In the genomic region with DNA sequence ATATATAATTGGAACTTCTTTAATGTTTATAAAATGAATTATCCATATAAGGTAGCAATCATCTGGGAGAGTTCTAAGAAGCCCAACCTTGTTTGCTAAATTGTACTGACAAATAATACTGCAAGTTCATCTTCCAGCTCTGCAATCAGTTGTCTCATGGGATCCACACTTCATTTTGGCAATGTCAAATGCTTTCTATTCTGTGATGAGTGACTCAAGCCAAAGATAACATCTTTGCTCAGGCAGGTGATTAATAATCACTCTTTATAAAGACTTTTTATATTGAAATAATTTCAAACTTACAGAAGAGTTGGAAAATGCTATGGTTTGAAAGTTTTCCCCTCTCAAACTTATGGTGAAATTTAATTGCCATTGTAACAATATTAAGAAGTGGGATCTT, we compare ENCODE assay signal across 27 cellular contexts.
"Had no signal": no experiment of that assay in that cellular context is flagged by ENCODE, and none has a peak within 500 bp of the region (broad histone marks: within the 10 kb centered on the region; RNA-seq: fewer than 3 reads in every experiment).

No MANE protein-coding gene starts in this region.

- H3K36me3 ChIP-seq: ascending aorta, breast epithelium, cardiac muscle cell, esophagus muscularis mucosa, gastroesophageal sphincter, heart right ventricle had no signal

- H3K27ac ChIP-seq: ascending aorta, breast epithelium, cardiac muscle cell, coronary artery, dorsolateral prefrontal cortex, esophagus muscularis mucosa, gastroesophageal sphincter, heart right ventricle, hepatocyte had no signal

- DNase-seq: activated CD4-positive, alpha-beta memory T cell treated with anti-CD3 and anti-CD28 coated beads for 36 hours; activated CD4-positive, alpha-beta T cell treated with anti-CD3 and anti-CD28 coated beads for 36 hours; activated CD4-positive, alpha-beta T cell treated with anti-CD3 and anti-CD28 coated beads, Interleukin-2, amount 10 ng/mL, durations not matched to agents 24 days and 14 days; activated CD4-positive, CD25-positive, alpha-beta regulatory T cell; activated CD4-positive, CD25-positive, alpha-beta regulatory T cell treated with anti-CD3 and anti-CD28 coated beads, Interleukin-2, amount 50 U/mL, for 72 hours; activated CD8-positive, alpha-beta memory T cell treated with anti-CD3 and anti-CD28 coated beads, Interleukin-2, amount 10 ng/mL, durations not matched to agents 7 days and 5 days; activated CD8-positive, alpha-beta memory T cell treated with anti-CD3 and anti-CD28 coated beads, Interleukin-2, amount 50 U/mL, for 4 hours; activated CD8-positive, alpha-beta T cell treated with anti-CD3 and anti-CD28 coated beads, Interleukin-2, amount 10 ng/mL, durations not matched to agents 7 days and 5 days; activated effector memory CD4-positive, alpha-beta T cell treated with anti-CD3 and anti-CD28 coated beads, Interleukin-2, amount 50 U/mL, for 16 hours; activated naive CD4-positive, alpha-beta T cell treated with anti-CD3 and anti-CD28 coated beads for 36 hours; activated naive CD8-positive, alpha-beta T cell treated with anti-CD3 and anti-CD28 coated beads for 36 hours; activated T-cell treated with anti-CD3 and anti-CD28 coated beads, Interleukin-2, amount 50 U/mL, for 1 hour; activated T-cell treated with anti-CD3 and anti-CD28 coated beads, Interleukin-2, amount 50 U/mL, for 48 hours; dorsolateral prefrontal cortex; effector memory CD4-positive, alpha-beta T cell; endodermal cell; erythroblast; foreskin melanocyte; heart right ventricle; T-helper 2 cell had no signal

- H3K9me3 ChIP-seq: ascending aorta, breast epithelium, esophagus muscularis mucosa, gastroesophageal sphincter had no signal

- H2AFZ ChIP-seq: hepatocyte had no signal

- H3K27me3 ChIP-seq: ascending aorta, breast epithelium, cardiac muscle cell, esophagus muscularis mucosa, gastroesophageal sphincter, heart right ventricle, hepatocyte had no signal

- H3K79me2 ChIP-seq: hepatocyte had no signal

- ATAC-seq: activated CD4-positive, alpha-beta T cell treated with anti-CD3 and anti-CD28 coated beads for 36 hours; activated CD8-positive, alpha-beta memory T cell treated with anti-CD3 and anti-CD28 coated beads, Interleukin-2, amount 10 ng/mL, durations not matched to agents 7 days and 5 days; activated CD8-positive, alpha-beta T cell treated with anti-CD3 and anti-CD28 coated beads, Interleukin-2, amount 10 ng/mL, durations not matched to agents 7 days and 5 days; gastroesophageal sphincter; heart right ventricle had no signal

- H3K4me2 ChIP-seq: hepatocyte had no signal

- H3K4me3 ChIP-seq: ascending aorta, breast epithelium, cardiac muscle cell, coronary artery, dorsolateral prefrontal cortex, esophagus muscularis mucosa, gastroesophageal sphincter, heart right ventricle, hepatocyte had no signal

- H3K4me1 ChIP-seq: ascending aorta, breast epithelium, gastroesophageal sphincter, heart right ventricle had no signal
